6 cellular contexts compared by ENCODE assay signal in the genomic region with DNA sequence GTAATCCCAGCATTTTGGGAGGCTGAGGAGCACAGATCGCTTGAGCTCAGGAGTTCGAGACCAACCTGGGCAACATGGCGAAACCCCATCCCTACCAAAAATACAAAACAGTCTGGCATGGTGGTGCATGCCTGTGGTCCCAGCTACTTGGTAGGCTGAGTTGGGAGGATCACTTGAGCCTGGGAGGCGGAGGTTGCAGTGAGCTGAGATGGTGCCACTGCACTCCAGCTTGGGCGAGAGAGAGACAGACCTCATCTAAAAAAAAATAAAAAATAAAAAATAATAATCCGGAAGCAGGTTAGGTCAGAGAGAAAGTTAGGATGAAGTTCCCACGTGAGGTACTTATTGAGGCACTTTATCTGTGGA. TPM values are rescaled to one million over a fixed set of nuclear protein-coding genes. Genes with fewer than 3 reads are reported as not detected.
A peak's percentile ranks its signal among the peaks of the same experiment; 100 is the strongest.
DNase-seq lines count a peak whose midpoint lies in the region; ATAC-seq and TF ChIP-seq lines count a peak whose summit lies in the region.
"Not testable (repeated sequence)": the region's sequence is repeated elsewhere in the genome, so short reads cannot be mapped to it uniquely, and the experiment has no call there.

No MANE protein-coding gene starts in this region.

- peak overlapping the region; percentile 76 for H3K56ac ChIP-seq in IMR-90 (ENCODE audit: extremely low read depth, insufficient read depth, low read length)

- H3K9ac ChIP-seq in IMR-90 (ENCODE audit: low read depth, low read length) = peak overlapping the region; percentile 83

- not testable (repeated sequence) for DNase-seq in A673 (ENCODE audit: low spot score); IMR-90; activated CD8-positive, alpha-beta memory T cell treated with anti-CD3 and anti-CD28 coated beads, Interleukin-2, amount 10 ng/mL, durations not matched to agents 7 days and 5 days; effector memory CD4-positive, alpha-beta T cell; left lung; retinal pigment epithelial cell (ENCODE audit: low read depth)

- ATAC-seq in IMR-90 (ENCODE audit: low read depth); activated CD8-positive, alpha-beta memory T cell treated with anti-CD3 and anti-CD28 coated beads, Interleukin-2, amount 10 ng/mL, durations not matched to agents 7 days and 5 days; left lung: not testable (repeated sequence)

- H3K14ac ChIP-seq in IMR-90 (replicated peaks; ENCODE audit: low read depth, low read length) = peak overlapping the region; percentile 95

- H3K9me3 Mint-ChIP-seq in activated CD8-positive, alpha-beta memory T cell treated with anti-CD3 and anti-CD28 coated beads, Interleukin-2, amount 10 ng/mL, durations not matched to agents 7 days and 5 days (ENCODE audit: low read depth) = not testable (repeated sequence)

- H2AK9ac ChIP-seq in IMR-90 (replicated peaks; ENCODE audit: low read depth, low read length, poor library complexity) = peak overlapping the region; percentile 96

- peak overlapping the region; percentile 85; the same call in 1 of the 2 replicates for H3K23ac ChIP-seq in IMR-90 (ENCODE audit: low read depth, low read length)

- peaks cover 38% of the 10 kb centered on the region for H3K4me1 Mint-ChIP-seq in activated CD8-positive, alpha-beta memory T cell treated with anti-CD3 and anti-CD28 coated beads, Interleukin-2, amount 10 ng/mL, durations not matched to agents 7 days and 5 days

- H4K5ac ChIP-seq in IMR-90 (ENCODE audit: low read depth, low read length) = peak overlapping the region; percentile 26

- H2AFZ ChIP-seq in IMR-90 (replicated peaks; ENCODE audit: low read length, poor library complexity) = peak overlapping the region; percentile 93

- not testable (repeated sequence) for H2BK20ac ChIP-seq in IMR-90 (ENCODE audit: low read depth, low read length)

- intact Hi-C loops in A673 (cut with micrococcal nuclease; ENCODE audit: unreplicated experiment) = loop anchor here (2.0 kb wide), 1 partner anchor 82 kb away; a partner anchor contains a TSS
- intact Hi-C loops in IMR-90 (cut with micrococcal nuclease); left lung (cut with DNase I): not testable (repeated sequence)

- peaks cover 9 to 41% of the 10 kb centered on the region in 2 experiments for H3K79me1 ChIP-seq in IMR-90 (ENCODE audit: low read depth in 1 of 2, low read length in 2 of 2)

- not testable (repeated sequence) for TF ChIP-seq POLR2A in IMR-90 (IDR thresholded peaks at IDR 0.05; ENCODE audit: low read depth, low read length)

- not testable (repeated sequence) for H3K27me3 Mint-ChIP-seq in activated CD8-positive, alpha-beta memory T cell treated with anti-CD3 and anti-CD28 coated beads, Interleukin-2, amount 10 ng/mL, durations not matched to agents 7 days and 5 days

- CTCF ChIA-PET in A673 (lab: Charles Lee) (interaction anchor here (0.5 to 2.8 kb wide), 14 partner anchors 10 to 230 kb away, joined by 3 to 19 read pairs (median 4); a partner anchor contains a TSS), IMR-90 (lab: Yijun Ruan, JAX) (interaction anchor here (0.8 to 2.4 kb wide), 5 partner anchors 10 to 45 kb away, joined by 3 to 12 read pairs (median 3); a partner anchor contains a TSS)
- CTCF ChIA-PET in activated CD8-positive, alpha-beta memory T cell treated with anti-CD3 and anti-CD28 coated beads, Interleukin-2, amount 10 ng/mL, durations not matched to agents 7 days and 5 days (lab: Charles Lee) = interaction anchor here (0.7 to 6.8 kb wide), 17 partner anchors 9 to 964 kb away, joined by 3 to 70 read pairs (median 5); a partner anchor contains a TSS

- peak overlapping the region; percentile 62 for H2AK5ac ChIP-seq in IMR-90 (ENCODE audit: low read depth, low read length)

- H3K27me3 ChIP-seq in A673 (replicated peaks; ENCODE audit: insufficient read depth, low read depth, low read length, poor library complexity); IMR-90 (ENCODE audit: control insufficient read depth, insufficient read depth, low read length); effector memory CD4-positive, alpha-beta T cell (replicated peaks; ENCODE audit: control insufficient read depth, insufficient read depth, low read length, poor library complexity, severe bottlenecking); left lung: not testable (repeated sequence)

- H2BK120ac ChIP-seq in IMR-90 (ENCODE audit: low read depth, low read length) = peak overlapping the region; percentile 64

- not testable (repeated sequence) for H3K4me1 ChIP-seq in A673 (ENCODE audit: insufficient read depth, low read length, poor library complexity, severe bottlenecking); IMR-90 (ENCODE audit: control insufficient read depth, insufficient read depth, low read length); effector memory CD4-positive, alpha-beta T cell (ENCODE audit: control insufficient read depth, insufficient read depth, low read length, poor library complexity, severe bottlenecking)
- peaks cover 0 to 22% of the 10 kb centered on the region in 2 donors for H3K4me1 ChIP-seq in left lung

- H3K36me3 Mint-ChIP-seq in activated CD8-positive, alpha-beta memory T cell treated with anti-CD3 and anti-CD28 coated beads, Interleukin-2, amount 10 ng/mL, durations not matched to agents 7 days and 5 days = not testable (repeated sequence)

- peak overlapping the region; percentile 95 for H3K27ac Mint-ChIP-seq in activated CD8-positive, alpha-beta memory T cell treated with anti-CD3 and anti-CD28 coated beads, Interleukin-2, amount 10 ng/mL, durations not matched to agents 7 days and 5 days

- not testable (repeated sequence) for H3K9me1 ChIP-seq in IMR-90 (ENCODE audit: insufficient read depth, low read length)

- BruUV-seq in A673 (replicated peaks; lab: Mats Ljungman, UMichigan); IMR-90 (replicated peaks; lab: Mats Ljungman, UMichigan): not testable (repeated sequence)

- no CpG with 5 or more reads among the region's 7 CpGs for WGBS in IMR-90 (ENCODE audit: extremely low coverage in 2 of 2, insufficient read length in 1 of 2), 2 experiments

- peaks cover 25% of the 10 kb centered on the region for H4K20me1 ChIP-seq in IMR-90 (ENCODE audit: insufficient read depth, low read length)

- peaks cover 25% of the 10 kb centered on the region for H3K36me3 ChIP-seq in A673 (ENCODE audit: insufficient read depth, low read length, poor library complexity, severe bottlenecking)
- peaks cover 18% of the 10 kb centered on the region for H3K36me3 ChIP-seq in IMR-90 (ENCODE audit: control insufficient read depth, insufficient read depth, low read length)
- H3K36me3 ChIP-seq in effector memory CD4-positive, alpha-beta T cell (ENCODE audit: control insufficient read depth, insufficient read depth, low read length) = peaks cover 17% of the 10 kb centered on the region
- H3K36me3 ChIP-seq in left lung = peaks cover 0 to 24% of the 10 kb centered on the region in 2 donors

- dilution Hi-C loops in IMR-90 (cut with HindIII; ENCODE audit: low sequenced_read_pairs, unreplicated experiment) = not testable (repeated sequence)

- H3K4ac ChIP-seq in IMR-90 (ENCODE audit: low read depth, low read length) = peak overlapping the region; percentile 78

- not testable (repeated sequence) for H2BK15ac ChIP-seq in IMR-90 (ENCODE audit: low read depth, low read length)

- peak overlapping the region; percentile 16; the same call in 1 of the 2 replicates for H3K18ac ChIP-seq in IMR-90 (ENCODE audit: low read depth, low read length)

- H3K27ac ChIP-seq in A673 (ENCODE audit: low read depth, low read length, poor library complexity, severe bottlenecking) (peak overlapping the region; percentile 90), IMR-90 (ENCODE audit: insufficient read depth, low read length) (peak overlapping the region; percentile 60), left lung (peak overlapping the region; percentile 93 to 95)
- H3K27ac ChIP-seq in effector memory CD4-positive, alpha-beta T cell (ENCODE audit: insufficient read depth, low read length, poor library complexity, severe bottlenecking) = peak overlapping the region; percentile 90

- not testable (repeated sequence) for TF ChIP-seq CTCF in A673 (conservative IDR thresholded peaks at IDR 0.05; ENCODE audit: low read depth, low read length); IMR-90 (conservative IDR thresholded peaks at IDR 0.05; ENCODE audit: low read depth, low read length); left lung (IDR thresholded peaks at IDR 0.05); retinal pigment epithelial cell (conservative IDR thresholded peaks at IDR 0.05; ENCODE audit: low read depth, low read length)

- H3K4me3 Mint-ChIP-seq in activated CD8-positive, alpha-beta memory T cell treated with anti-CD3 and anti-CD28 coated beads, Interleukin-2, amount 10 ng/mL, durations not matched to agents 7 days and 5 days = peak overlapping the region; percentile 88

- not testable (repeated sequence) for TF ChIP-seq RAD21 in IMR-90 (IDR thresholded peaks at IDR 0.05; ENCODE audit: low read length)

- H4K91ac ChIP-seq in IMR-90 (ENCODE audit: insufficient read depth, low read depth, low read length) = peak overlapping the region; percentile 59

- H3K4me3 ChIP-seq in A673 (ENCODE audit: low read depth, low read length, poor library complexity, severe bottlenecking) (peak overlapping the region; percentile 76), IMR-90 (ENCODE audit: insufficient read depth, low read depth, low read length) (peak overlapping the region; percentile 63), left lung (peak overlapping the region; percentile 81 to 96), retinal pigment epithelial cell (ENCODE audit: low read length) (peak overlapping the region; percentile 91)
- peak overlapping the region; percentile 95 for H3K4me3 ChIP-seq in effector memory CD4-positive, alpha-beta T cell (ENCODE audit: insufficient read depth, low read depth, low read length, poor library complexity, severe bottlenecking)

- H3K4me2 ChIP-seq in IMR-90 (ENCODE audit: low read depth, low read length) = peak overlapping the region; percentile 94

- peak overlapping the region; percentile 38 to 96 for H4K8ac ChIP-seq in IMR-90 (ENCODE audit: low read depth in 2 of 2, low read length in 2 of 2)

- POLR2A ChIA-PET in A673 (lab: Charles Lee; ENCODE audit: low non-redundant PET) = interaction anchor here (0.6 to 0.7 kb wide), 8 partner anchors 18 to 664 kb away, joined by 3 to 19 read pairs (median 6); a partner anchor contains a TSS
- POLR2A ChIA-PET in IMR-90 (lab: Charles Lee; ENCODE audit: unreplicated experiment) = interaction anchor here (0.8 to 1.0 kb wide), 2 partner anchors 22 to 27 kb away, joined by 3 to 4 read pairs; a partner anchor contains a TSS

- in situ Hi-C loops in IMR-90 (cut with MboI; ENCODE audit: low sequenced_read_pairs) = not testable (repeated sequence)

- H2BK5ac ChIP-seq in IMR-90 (ENCODE audit: low read depth, low read length, poor library complexity, severe bottlenecking) = peak overlapping the region; percentile 83

- H3K9me3 ChIP-seq in A673 (ENCODE audit: low read depth, low read length, poor library complexity, severe bottlenecking); IMR-90 (ENCODE audit: control insufficient read depth, insufficient read depth, low read length); effector memory CD4-positive, alpha-beta T cell (ENCODE audit: control insufficient read depth, low read length); left lung: not testable (repeated sequence)

RNA-seq across cellular contexts. Expression of a gene that starts 0.8 kb away (rescaled TPM):
- total RNA-seq in A673 (2021) (141 and 152 TPM in 2 replicates), IMR-90 (2012; rRNA removed) (28.1 TPM in 2 replicates), left lung (10 to 100 TPM; 33.1 to 42.0 TPM)
- 43.9 and 47.9 TPM in 2 replicates for polyA plus RNA-seq in IMR-90 (2012; rRNA removed)
- polyA plus RNA-seq in IMR-90 (2012; cell fraction: cytosol; rRNA removed) = 22.9 and 29.5 TPM in 2 replicates
- 101 and 130 TPM in 2 replicates for polyA plus RNA-seq in IMR-90 (2012; cell fraction: nucleus; rRNA removed; ENCODE audit: low replicate concordance)
- total RNA-seq in activated CD8-positive, alpha-beta memory T cell treated with anti-CD3 and anti-CD28 coated beads, Interleukin-2, amount 10 ng/mL, durations not matched to agents 7 days and 5 days = 10 to 100 TPM; 62.0 to 80.8 TPM

RNA-seq across cellular contexts. Expression of a gene that starts 19.4 kb away (rescaled TPM):
- total RNA-seq in A673 (2021) (0.58 and 1.3 TPM in 2 replicates), IMR-90 (2012; rRNA removed) (0.18 TPM in 1 of 2 replicates, not detected in the other), left lung (1 to 10 TPM; 6.8 to 8.5 TPM)
- 0.05 and 0.06 TPM in 2 replicates for polyA plus RNA-seq in IMR-90 (2012; rRNA removed)
- polyA plus RNA-seq in IMR-90 (2012; cell fraction: cytosol; rRNA removed) = 0.01 and 0.04 TPM in 2 replicates
- polyA plus RNA-seq in IMR-90 (2012; cell fraction: nucleus; rRNA removed; ENCODE audit: low replicate concordance) = 0.25 and 0.38 TPM in 2 replicates
- under 1 TPM in 1 of 2 experiments, not detected in 1; 0.30 TPM for total RNA-seq in activated CD8-positive, alpha-beta memory T cell treated with anti-CD3 and anti-CD28 coated beads, Interleukin-2, amount 10 ng/mL, durations not matched to agents 7 days and 5 days

RNA-seq across cellular contexts. Expression of a gene that starts 27.0 kb away (rescaled TPM):
- 2.7 and 5.5 TPM in 2 replicates for total RNA-seq in A673 (2021)
- total RNA-seq in IMR-90 (2012; rRNA removed) = 1.4 and 1.6 TPM in 2 replicates
- polyA plus RNA-seq in IMR-90 (2012; rRNA removed) = 9.5 and 9.9 TPM in 2 replicates
- polyA plus RNA-seq in IMR-90 (2012; cell fraction: cytosol; rRNA removed) = 4.7 and 8.5 TPM in 2 replicates
- 25.9 and 31.9 TPM in 2 replicates for polyA plus RNA-seq in IMR-90 (2012; cell fraction: nucleus; rRNA removed; ENCODE audit: low replicate concordance)
- total RNA-seq in activated CD8-positive, alpha-beta memory T cell treated with anti-CD3 and anti-CD28 coated beads, Interleukin-2, amount 10 ng/mL, durations not matched to agents 7 days and 5 days = 10 to 100 TPM; 19.0 to 28.3 TPM
- 1 to 10 TPM; 2.1 to 2.9 TPM for total RNA-seq in left lung

RNA-seq across cellular contexts. Expression of a gene that starts 27.6 kb away (rescaled TPM):
- total RNA-seq in A673 (2021) (25.4 and 28.7 TPM in 2 replicates), IMR-90 (2012; rRNA removed) (30.0 and 30.8 TPM in 2 replicates), left lung (10 to 100 TPM; 46.8 to 77.6 TPM)
- 81.8 and 98.5 TPM in 2 replicates for polyA plus RNA-seq in IMR-90 (2012; rRNA removed)
- 93.2 and 122 TPM in 2 replicates for polyA plus RNA-seq in IMR-90 (2012; cell fraction: cytosol; rRNA removed)
- polyA plus RNA-seq in IMR-90 (2012; cell fraction: nucleus; rRNA removed; ENCODE audit: low replicate concordance) = 21.8 and 36.1 TPM in 2 replicates
- total RNA-seq in activated CD8-positive, alpha-beta memory T cell treated with anti-CD3 and anti-CD28 coated beads, Interleukin-2, amount 10 ng/mL, durations not matched to agents 7 days and 5 days = 10 to 100 TPM; 55.1 to 64.5 TPM

RNA-seq across cellular contexts. Expression of a gene that starts 59.1 kb away (rescaled TPM):
- total RNA-seq in A673 (2021) = 173 and 179 TPM in 2 replicates
- total RNA-seq in IMR-90 (2012; rRNA removed) = 93.9 and 110 TPM in 2 replicates
- 29.5 and 37.9 TPM in 2 replicates for polyA plus RNA-seq in IMR-90 (2012; rRNA removed)
- polyA plus RNA-seq in IMR-90 (2012; cell fraction: cytosol; rRNA removed) = 8.5 and 15.2 TPM in 2 replicates
- polyA plus RNA-seq in IMR-90 (2012; cell fraction: nucleus; rRNA removed; ENCODE audit: low replicate concordance) = 5.1 and 18.8 TPM in 2 replicates
- 100 to 1,000 TPM; 180 to 198 TPM for total RNA-seq in activated CD8-positive, alpha-beta memory T cell treated with anti-CD3 and anti-CD28 coated beads, Interleukin-2, amount 10 ng/mL, durations not matched to agents 7 days and 5 days
- 10 to 100 TPM; 20.7 to 35.9 TPM for total RNA-seq in left lung
